ENCODE assay signal across 8 cellular contexts in genomic region chr6:156953478-156954146, GRCh38.
DNase-seq lines count a peak whose midpoint lies in the region; ATAC-seq, FAIRE-seq and TF ChIP-seq lines count a peak whose summit lies in the region.

No MANE protein-coding gene starts in this region.

- RAD21 ChIA-PET in GM12878 (lab: Charles Lee; ENCODE audit: unreplicated experiment), result interaction anchor here (0.5 to 2.4 kb wide), 10 partner anchors 11 to 186 kb away, joined by 3 to 10 read pairs (median 3); no protein-coding TSS in a partner anchor

- no peak overlapping the region for H3K27ac ChIP-seq in GM12878 (ENCODE audit: control insufficient read depth, insufficient read depth)

- peaks cover 18% of the 10 kb centered on the region for H3K4me1 ChIP-seq in GM12878 (ENCODE audit: control insufficient read depth, insufficient read depth, low read length)

- H2AFZ ChIP-seq in GM12878 (ENCODE audit: control insufficient read depth, low read depth, low read length), result no peak overlapping the region

- H4K20me1 ChIP-seq in GM12878 (ENCODE audit: control insufficient read depth, insufficient read depth), result no peaks in the 10 kb centered on the region

- H3K9me3 Mint-ChIP-seq in stimulated activated naive B cell treated with anti-CD40 and anti-IgM and Interleukin-4, amounts not matched to agents 10 μg/mL and 1 μg/mL and 100 μg/mL, for 72 hours, result no peaks in the 10 kb centered on the region

- no peaks in the 10 kb centered on the region for H3K27me3 Mint-ChIP-seq in stimulated activated naive B cell treated with anti-CD40 and anti-IgM and Interleukin-4, amounts not matched to agents 10 μg/mL and 1 μg/mL and 100 μg/mL, for 72 hours

- H3K4me3 ChIP-seq in GM12878, result no peak overlapping the region

- intact Hi-C loops in GM12878 (cut with micrococcal nuclease; ENCODE audit: unreplicated experiment), result no loop called here

- no peak overlapping the region for H3K4me2 ChIP-seq in GM12878 (ENCODE audit: control insufficient read depth, insufficient read depth)

- peak; percentile 87 for DNase-seq in AG08396 (ENCODE audit: low spot score)
- DNase-seq in GM13976 (ENCODE audit: low spot score), result peak; percentile 51
- peak; percentile 92 for DNase-seq in NCI-H2107 treated with DMSO at 0.1 percent for 48 hours (lab: John Stamatoyannopoulos, UW; ENCODE audit: unreplicated experiment)
- DNase-seq in GM12878 (ENCODE audit: low read depth, low spot score), result no peak
- DNase-seq in iPS-NIHi11 (ENCODE audit: low spot score), result peak; percentile 83
- DNase-seq in stimulated activated naive B cell treated with anti-CD40 and anti-IgM and Interleukin-4, amounts not matched to agents 10 μg/mL and 1 μg/mL and 100 μg/mL, for 72 hours, result no peak
- no peak for DNase-seq in ureter (ENCODE audit: low spot score)
- no peak for DNase-seq in activated effector memory CD4-positive, alpha-beta T cell treated with anti-CD3 and anti-CD28 coated beads, Interleukin-2, amount 50 U/mL, for 16 hours

- peaks cover 0 to 11% of the 10 kb centered on the region in 2 experiments; a peak in 2 of 4 replicates for H3K36me3 ChIP-seq in GM12878 (ENCODE audit: control insufficient read depth in 2 of 2, insufficient read depth in 2 of 2, low read length in 1 of 2)

- FAIRE-seq in GM12878 (lab: Jason Lieb, UNC), result no peak

- CTCF ChIA-PET in GM12878 (lab: Yijun Ruan, JAX), result interaction anchor here (0.6 to 2.1 kb wide), 13 partner anchors 10 to 389 kb away, joined by 3 to 7 read pairs (median 3); no protein-coding TSS in a partner anchor

- peak overlapping the region; percentile 57 to 61 for H3K4me3 Mint-ChIP-seq in stimulated activated naive B cell treated with anti-CD40 and anti-IgM and Interleukin-4, amounts not matched to agents 10 μg/mL and 1 μg/mL and 100 μg/mL, for 72 hours

- WGBS in GM12878 (ENCODE audit: insufficient coverage, insufficient replicate concordance, low lambda C conversion rate, missing lambda C conversion rate), result 93% methylated on average over 7 of the region's 7 CpGs

- H3K9me3 ChIP-seq in GM12878 (replicated peaks; ENCODE audit: control insufficient read depth, insufficient read depth, low read length), result no peaks in the 10 kb centered on the region; the same call in 2 of the 3 replicates

- peak overlapping the region; percentile 71 for H3K27ac Mint-ChIP-seq in stimulated activated naive B cell treated with anti-CD40 and anti-IgM and Interleukin-4, amounts not matched to agents 10 μg/mL and 1 μg/mL and 100 μg/mL, for 72 hours

- no peak for TF ChIP-seq EP300 in GM12878 (IDR thresholded peaks at IDR 0.05; ENCODE audit: borderline replicate concordance in 1 of 2, control insufficient read depth in 1 of 2, low read depth in 2 of 2, low read length in 2 of 2)

- no peak for TF ChIP-seq CTCF in GM13976 (IDR thresholded peaks at IDR 0.05; ENCODE audit: borderline replicate concordance, control extremely low read depth, extremely low read depth, insufficient read depth, missing control alignments)
- peak in 1 of 3 experiments; percentile 40; a peak in 2 of 6 replicates for TF ChIP-seq CTCF in GM12878 (IDR thresholded peaks at IDR 0.05 in 2 of 3, conservative IDR thresholded peaks at IDR 0.05 in 1 of 3; ENCODE audit: control insufficient read depth in 2 of 3, extremely low read depth in 1 of 3, insufficient read depth in 1 of 3, low read depth in 3 of 3, low read length in 3 of 3)

- no peak for TF ChIP-seq RAD21 in GM12878 (IDR thresholded peaks at IDR 0.05; ENCODE audit: insufficient read depth, low read depth, low read length)

- peaks cover 47 to 83% of the 10 kb centered on the region in 2 donors for H3K4me1 Mint-ChIP-seq in stimulated activated naive B cell treated with anti-CD40 and anti-IgM and Interleukin-4, amounts not matched to agents 10 μg/mL and 1 μg/mL and 100 μg/mL, for 72 hours

- POLR2A ChIA-PET in GM12878 (lab: Charles Lee), result interaction anchor here (1.0 to 1.9 kb wide), 4 partner anchors 9 to 167 kb away, joined by 3 to 4 read pairs (median 4); no protein-coding TSS in a partner anchor

- SMC1A ChIA-PET in GM12878 (lab: Charles Lee; ENCODE audit: uncharacterized antibody, unreplicated experiment), result interaction anchor here (0.6 to 5.3 kb wide), 20 partner anchors 11 to 389 kb away, joined by 3 to 37 read pairs (median 4); no protein-coding TSS in a partner anchor

- H3K27me3 ChIP-seq in GM12878 (replicated peaks in 1 of 2; ENCODE audit: control insufficient read depth in 2 of 2, insufficient read depth in 2 of 2, low read length in 1 of 2), result no peaks in the 10 kb centered on the region

- peaks cover 88% of the 10 kb centered on the region for H3K79me2 ChIP-seq in GM12878 (ENCODE audit: control insufficient read depth, insufficient read depth, low read length)

- H3K9ac ChIP-seq in GM12878 (ENCODE audit: control insufficient read depth, insufficient read depth, low read length), result no peak overlapping the region

- BruUV-seq in GM12878 (replicated peaks; lab: Mats Ljungman, UMichigan), result no TSS peak

- in situ Hi-C loops in GM13976 (cut with MboI; ENCODE audit: low sequenced_read_pairs, unreplicated experiment) (no loop called here), GM12878 (cut with MboI) (no loop called here)

- H3K36me3 Mint-ChIP-seq in stimulated activated naive B cell treated with anti-CD40 and anti-IgM and Interleukin-4, amounts not matched to agents 10 μg/mL and 1 μg/mL and 100 μg/mL, for 72 hours, result peaks cover 0 to 8% of the 10 kb centered on the region in 2 donors

- TF ChIP-seq POLR2A in GM12878 (IDR thresholded peaks at IDR 0.05; ENCODE audit: low read depth, low read length), result no peak

- peak; percentile 67 for ATAC-seq in GM12878
- peak; percentile 62 to 77 for ATAC-seq in stimulated activated naive B cell treated with anti-CD40 and anti-IgM and Interleukin-4, amounts not matched to agents 10 μg/mL and 1 μg/mL and 100 μg/mL, for 72 hours (replicated peaks)

TF ChIP-seq in GM12878, 131 proteins besides CTCF, POLR2A, EP300 and RAD21 (continues in another document):
- TF ChIP-seq, protein P1, sequence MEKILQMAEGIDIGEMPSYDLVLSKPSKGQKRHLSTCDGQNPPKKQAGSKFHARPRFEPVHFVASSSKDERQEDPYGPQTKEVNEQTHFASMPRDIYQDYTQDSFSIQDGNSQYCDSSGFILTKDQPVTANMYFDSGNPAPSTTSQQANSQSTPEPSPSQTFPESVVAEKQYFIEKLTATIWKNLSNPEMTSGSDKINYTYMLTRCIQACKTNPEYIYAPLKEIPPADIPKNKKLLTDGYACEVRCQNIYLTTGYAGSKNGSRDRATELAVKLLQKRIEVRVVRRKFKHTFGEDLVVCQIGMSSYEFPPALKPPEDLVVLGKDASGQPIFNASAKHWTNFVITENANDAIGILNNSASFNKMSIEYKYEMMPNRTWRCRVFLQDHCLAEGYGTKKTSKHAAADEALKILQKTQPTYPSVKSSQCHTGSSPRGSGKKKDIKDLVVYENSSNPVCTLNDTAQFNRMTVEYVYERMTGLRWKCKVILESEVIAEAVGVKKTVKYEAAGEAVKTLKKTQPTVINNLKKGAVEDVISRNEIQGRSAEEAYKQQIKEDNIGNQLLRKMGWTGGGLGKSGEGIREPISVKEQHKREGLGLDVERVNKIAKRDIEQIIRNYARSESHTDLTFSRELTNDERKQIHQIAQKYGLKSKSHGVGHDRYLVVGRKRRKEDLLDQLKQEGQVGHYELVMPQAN (conservative IDR thresholded peaks at IDR 0.05), result no peak
- TF ChIP-seq, protein P2, sequence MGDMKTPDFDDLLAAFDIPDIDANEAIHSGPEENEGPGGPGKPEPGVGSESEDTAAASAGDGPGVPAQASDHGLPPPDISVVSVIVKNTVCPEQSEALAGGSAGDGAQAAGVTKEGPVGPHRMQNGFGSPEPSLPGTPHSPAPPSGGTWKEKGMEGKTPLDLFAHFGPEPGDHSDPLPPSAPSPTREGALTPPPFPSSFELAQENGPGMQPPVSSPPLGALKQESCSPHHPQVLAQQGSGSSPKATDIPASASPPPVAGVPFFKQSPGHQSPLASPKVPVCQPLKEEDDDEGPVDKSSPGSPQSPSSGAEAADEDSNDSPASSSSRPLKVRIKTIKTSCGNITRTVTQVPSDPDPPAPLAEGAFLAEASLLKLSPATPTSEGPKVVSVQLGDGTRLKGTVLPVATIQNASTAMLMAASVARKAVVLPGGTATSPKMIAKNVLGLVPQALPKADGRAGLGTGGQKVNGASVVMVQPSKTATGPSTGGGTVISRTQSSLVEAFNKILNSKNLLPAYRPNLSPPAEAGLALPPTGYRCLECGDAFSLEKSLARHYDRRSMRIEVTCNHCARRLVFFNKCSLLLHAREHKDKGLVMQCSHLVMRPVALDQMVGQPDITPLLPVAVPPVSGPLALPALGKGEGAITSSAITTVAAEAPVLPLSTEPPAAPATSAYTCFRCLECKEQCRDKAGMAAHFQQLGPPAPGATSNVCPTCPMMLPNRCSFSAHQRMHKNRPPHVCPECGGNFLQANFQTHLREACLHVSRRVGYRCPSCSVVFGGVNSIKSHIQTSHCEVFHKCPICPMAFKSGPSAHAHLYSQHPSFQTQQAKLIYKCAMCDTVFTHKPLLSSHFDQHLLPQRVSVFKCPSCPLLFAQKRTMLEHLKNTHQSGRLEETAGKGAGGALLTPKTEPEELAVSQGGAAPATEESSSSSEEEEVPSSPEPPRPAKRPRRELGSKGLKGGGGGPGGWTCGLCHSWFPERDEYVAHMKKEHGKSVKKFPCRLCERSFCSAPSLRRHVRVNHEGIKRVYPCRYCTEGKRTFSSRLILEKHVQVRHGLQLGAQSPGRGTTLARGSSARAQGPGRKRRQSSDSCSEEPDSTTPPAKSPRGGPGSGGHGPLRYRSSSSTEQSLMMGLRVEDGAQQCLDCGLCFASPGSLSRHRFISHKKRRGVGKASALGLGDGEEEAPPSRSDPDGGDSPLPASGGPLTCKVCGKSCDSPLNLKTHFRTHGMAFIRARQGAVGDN (IDR thresholded peaks at IDR 0.05), result no peak
- TF ChIP-seq EGR1 (IDR thresholded peaks at IDR 0.05; ENCODE audit: borderline replicate concordance in 1 of 2, low read depth in 2 of 2, low read length in 2 of 2) (no peak), NR2C2 (IDR thresholded peaks at IDR 0.05; ENCODE audit: borderline replicate concordance, control insufficient read depth, insufficient read length, low read depth) (no peak), BACH1 (IDR thresholded peaks at IDR 0.05; ENCODE audit: borderline replicate concordance) (no peak), TCF12 (IDR thresholded peaks at IDR 0.05; ENCODE audit: low read depth, low read length) (no peak), SMC3 (IDR thresholded peaks at IDR 0.05; ENCODE audit: borderline replicate concordance, low read length) (no peak), RAD51 (IDR thresholded peaks at IDR 0.05) (peak; percentile 35; the same call in 1 of the 2 replicates), RFX5 (IDR thresholded peaks at IDR 0.05; ENCODE audit: low read depth, low read length) (peak; percentile 45; the same call in 1 of the 2 replicates)

Comparison
In these comparisons a context has a peak if more than half of its experiments do, and no peak if none do; other contexts are left out.
1. DNase-seq: peak in AG08396 (single experiment), GM13976 (single experiment), NCI-H2107 treated with DMSO at 0.1 percent for 48 hours (single experiment) and iPS-NIHi11 (single experiment); none in GM12878 (single experiment), stimulated activated naive B cell treated with anti-CD40 and anti-IgM and Interleukin-4, amounts not matched to agents 10 μg/mL and 1 μg/mL and 100 μg/mL, for 72 hours (single experiment), ureter (single experiment) and activated effector memory CD4-positive, alpha-beta T cell treated with anti-CD3 and anti-CD28 coated beads, Interleukin-2, amount 50 U/mL, for 16 hours (single experiment).